In the genomic region with DNA sequence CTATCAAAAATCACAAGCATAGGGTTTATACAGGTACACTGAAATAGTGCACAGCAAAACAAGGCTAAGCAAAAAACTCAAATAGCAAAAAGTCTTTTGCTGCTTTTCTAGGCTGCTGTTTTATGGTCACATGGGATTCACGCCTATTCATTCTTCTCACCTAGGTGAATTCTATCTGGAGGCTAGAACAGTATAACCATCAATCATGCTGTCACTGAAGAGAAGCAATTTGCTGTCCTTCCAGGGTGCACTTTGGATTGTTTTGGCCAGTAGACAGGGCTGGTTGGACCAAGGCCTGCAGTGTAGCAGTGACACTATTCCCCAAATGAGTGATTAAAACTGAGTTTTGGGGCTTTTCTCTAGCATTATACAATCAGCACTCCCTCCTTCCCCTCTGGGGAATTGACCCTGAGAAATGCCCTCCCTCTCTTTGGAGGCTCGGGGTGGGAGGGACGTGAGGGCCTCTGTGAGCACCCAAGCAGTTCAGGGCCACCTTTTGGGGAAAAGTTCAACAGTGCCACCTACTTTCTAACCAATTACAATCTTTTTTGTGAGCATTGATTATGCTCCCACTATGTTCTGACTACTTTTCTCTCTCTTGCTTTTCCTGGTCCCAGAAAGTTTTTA, we compare ENCODE assay signal across 1 cellular context.
TF ChIP-seq lines count a peak whose summit lies in the region.

No MANE protein-coding gene starts in this region.

TF ChIP-seq in HepG2, 621 proteins besides CTCF, POLR2A, EP300 and RAD21:
- TF ChIP-seq TBP (CRISPR knock-in tag; IDR thresholded peaks at IDR 0.05): no peak
- TF ChIP-seq HOXA5 (CRISPR knock-in tag; IDR thresholded peaks at IDR 0.05): peak; percentile 94
- no peak for TF ChIP-seq ZNF33B (CRISPR knock-in tag; IDR thresholded peaks at IDR 0.05)
- no peak for TF ChIP-seq ZNF441 (CRISPR knock-in tag; IDR thresholded peaks at IDR 0.05; ENCODE audit: borderline replicate concordance)
- peak; percentile 60; the same call in 1 of the 2 replicates for TF ChIP-seq MEIS1 (CRISPR knock-in tag; IDR thresholded peaks at IDR 0.05; ENCODE audit: borderline replicate concordance)
- TF ChIP-seq, protein P1, sequence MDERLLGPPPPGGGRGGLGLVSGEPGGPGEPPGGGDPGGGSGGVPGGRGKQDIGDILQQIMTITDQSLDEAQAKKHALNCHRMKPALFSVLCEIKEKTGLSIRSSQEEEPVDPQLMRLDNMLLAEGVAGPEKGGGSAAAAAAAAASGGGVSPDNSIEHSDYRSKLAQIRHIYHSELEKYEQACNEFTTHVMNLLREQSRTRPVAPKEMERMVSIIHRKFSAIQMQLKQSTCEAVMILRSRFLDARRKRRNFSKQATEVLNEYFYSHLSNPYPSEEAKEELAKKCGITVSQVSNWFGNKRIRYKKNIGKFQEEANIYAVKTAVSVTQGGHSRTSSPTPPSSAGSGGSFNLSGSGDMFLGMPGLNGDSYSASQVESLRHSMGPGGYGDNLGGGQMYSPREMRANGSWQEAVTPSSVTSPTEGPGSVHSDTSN (CRISPR knock-in tag; IDR thresholded peaks at IDR 0.05): peak; percentile 43; the same call in 1 of the 2 replicates
- no peak for TF ChIP-seq CEBPG (CRISPR knock-in tag; IDR thresholded peaks at IDR 0.05)
- TF ChIP-seq HOXD1 (CRISPR knock-in tag; IDR thresholded peaks at IDR 0.05): peak; percentile 94
- no peak for TF ChIP-seq SIX1 (CRISPR knock-in tag; IDR thresholded peaks at IDR 0.05; ENCODE audit: borderline replicate concordance)
- peak; percentile 75 for TF ChIP-seq MEIS2 (CRISPR knock-in tag; IDR thresholded peaks at IDR 0.05)
